1 cellular context compared by ENCODE assay signal in the genomic region with DNA sequence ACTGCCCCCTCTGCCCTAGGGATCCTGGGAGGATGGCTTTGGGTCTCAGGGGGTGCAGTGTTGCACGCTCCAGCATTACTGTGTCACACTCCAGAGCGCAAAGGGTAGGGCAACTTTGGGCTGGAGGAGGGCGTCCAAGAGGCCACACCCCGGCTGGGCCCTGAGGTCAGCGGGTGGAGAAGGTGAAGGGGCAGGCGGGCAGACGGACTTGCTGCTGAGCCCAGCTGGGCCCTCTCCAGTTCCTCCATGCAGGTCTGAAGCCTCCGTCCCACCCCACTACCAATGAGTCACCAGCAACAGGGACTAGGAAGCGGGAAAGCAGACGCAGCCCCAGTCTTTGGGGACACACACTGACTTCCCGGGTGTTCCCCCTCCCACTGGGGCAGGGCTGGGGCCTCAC.
TF ChIP-seq lines count a peak whose summit lies in the region.

No MANE protein-coding gene starts in this region.

TF ChIP-seq in H1, 55 proteins besides CTCF, POLR2A, EP300 and RAD21:
- TF ChIP-seq FOSL1 (IDR thresholded peaks at IDR 0.05; ENCODE audit: insufficient read depth, low read depth, low read length) (no peak), RXRA (IDR thresholded peaks at IDR 0.05; ENCODE audit: insufficient read depth, low read depth, low read length) (no peak), ASH2L (IDR thresholded peaks at IDR 0.05; ENCODE audit: low read length) (no peak), POU5F1 (IDR thresholded peaks at IDR 0.05; ENCODE audit: low read depth, low read length) (no peak), SIN3A (conservative IDR thresholded peaks at IDR 0.05 in 1 of 2, IDR thresholded peaks at IDR 0.05 in 1 of 2; ENCODE audit: low read depth in 1 of 2, low read length in 2 of 2) (no peak), SIRT6 (IDR thresholded peaks at IDR 0.05; ENCODE audit: low read length) (no peak), TEAD4 (IDR thresholded peaks at IDR 0.05; ENCODE audit: low read depth, low read length) (no peak), RNF2 (IDR thresholded peaks at IDR 0.05; ENCODE audit: borderline replicate concordance, low read depth, low read length, missing control alignments, poor library complexity, severe bottlenecking) (no peak), USF2 (IDR thresholded peaks at IDR 0.05; ENCODE audit: low read length) (no peak), BCL11A (IDR thresholded peaks at IDR 0.05; ENCODE audit: low read depth in 2 of 2, low read length in 2 of 2) (no peak), CREB1 (IDR thresholded peaks at IDR 0.05) (no peak), JUN (IDR thresholded peaks at IDR 0.05; ENCODE audit: low read depth, low read length) (no peak), TAF1 (IDR thresholded peaks at IDR 0.05; ENCODE audit: low read depth, low read length) (no peak), TAF7 (optimal IDR thresholded peaks at IDR 0.05; ENCODE audit: borderline replicate concordance, low read depth, low read length) (no peak), SP4 (IDR thresholded peaks at IDR 0.05; ENCODE audit: low read length) (no peak), EZH2 (IDR thresholded peaks at IDR 0.05; ENCODE audit: low read depth, low read length, severe bottlenecking) (no peak), EGR1 (IDR thresholded peaks at IDR 0.05; ENCODE audit: borderline replicate concordance, low read depth, low read length) (no peak), CTBP2 (IDR thresholded peaks at IDR 0.05; ENCODE audit: borderline replicate concordance, insufficient read depth, insufficient read length, low read length) (no peak), CBX8 (IDR thresholded peaks at IDR 0.05; ENCODE audit: borderline replicate concordance, low read depth, low read length) (no peak), BRCA1 (IDR thresholded peaks at IDR 0.05; ENCODE audit: low read depth, low read length) (no peak)
